Comparison of ENCODE assay signal across 29 cellular contexts in genomic region chr7:155540553-155540952, GRCh38. TPM values are rescaled to one million over a fixed set of nuclear protein-coding genes. Genes with fewer than 3 reads are reported as not detected.
"Had no signal": no experiment of that assay in that cellular context is flagged by ENCODE, and none has a peak within 500 bp of the region (broad histone marks: within the 10 kb centered on the region; RNA-seq: fewer than 3 reads in every experiment).

No MANE protein-coding gene starts in this region.

- H3K27me3 ChIP-seq: testis, thyroid gland, upper lobe of left lung, uterus, vagina had no signal

- H3K27ac ChIP-seq: stomach, suprapubic skin, testis, thoracic aorta, thyroid gland, tibial artery, tibial nerve, transverse colon, upper lobe of left lung, upper lobe of right lung, uterus, vagina had no signal

- H3K4me3 ChIP-seq: stomach, suprapubic skin, testis, thoracic aorta, thyroid gland, tibial artery, tibial nerve, transverse colon, upper lobe of left lung, upper lobe of right lung, uterus, vagina had no signal

- DNase-seq: stimulated activated CD4-positive, alpha-beta T cell treated with anti-CD3 and anti-CD28 coated beads, Interleukin-2, amount 100 ng/mL, for 48 hours; stimulated activated CD4-positive, alpha-beta T cell treated with anti-CD3 and anti-CD28 coated beads, Interleukin-4, amount 100 ng/mL, for 1 hour; stimulated activated CD4-positive, alpha-beta T cell treated with anti-CD3 and anti-CD28 coated beads, Interleukin-4, amount 100 ng/mL, for 24 hours; stimulated activated CD4-positive, alpha-beta T cell treated with anti-CD3 and anti-CD28 coated beads, Interleukin-4, amount 100 ng/mL, for 4 hours; stimulated activated CD8-positive, alpha-beta memory T cell treated with anti-CD3 and anti-CD28 coated beads, Interleukin-4, amount 100 ng/mL, for 48 hours; stimulated activated naive B cell treated with anti-CD40 and anti-IgM and Interleukin-4, amounts not matched to agents 10 μg/mL and 1 μg/mL and 100 μg/mL, for 72 hours; stimulated activated naive CD4-positive, alpha-beta T cell; stimulated activated naive CD4-positive, alpha-beta T cell treated with Interleukin-2 at 50 U/mL for 16 hours; stimulated activated naive CD8-positive, alpha-beta T cell treated with anti-CD3 and anti-CD28 coated beads, Interleukin-15, amount 100 ng/mL, for 72 hours; stimulated activated naive CD8-positive, alpha-beta T cell treated with anti-CD3 and anti-CD28 coated beads, Interleukin-15, Interleukin-2, amounts not matched to agents 100 U/mL and 50 U/mL, for 24 hours; stomach; substantia nigra; testis; thyroid gland; tibial artery; transverse colon; trophoblast cell; upper lobe of left lung; upper lobe of right lung; uterus had no signal

- H3K9me3 ChIP-seq: suprapubic skin, testis, thoracic aorta, thyroid gland, tibial artery, transverse colon, upper lobe of left lung, upper lobe of right lung, uterus, vagina had no signal

- H3K4me1 ChIP-seq: stomach, suprapubic skin, thyroid gland, tibial artery, tibial nerve, transverse colon, upper lobe of left lung, upper lobe of right lung, uterus, vagina had no signal

- ATAC-seq: stimulated activated effector memory CD8-positive, alpha-beta T cell treated with anti-CD3 and anti-CD28 coated beads, Interleukin-12 subunit alpha, Interleukin-12 subunit beta, amount 100 ng/mL, for 72 hours; stimulated activated memory B cell treated with anti-CD40 and anti-IgM and Interleukin-4, amounts not matched to agents 10 μg/mL and 1 μg/mL and 100 μg/mL, for 72 hours; stimulated activated naive B cell treated with anti-CD40 and anti-IgM and Interleukin-4, amounts not matched to agents 10 μg/mL and 1 μg/mL and 100 μg/mL, for 72 hours; stimulated activated naive CD8-positive, alpha-beta T cell treated with anti-CD3 and anti-CD28 coated beads, Interleukin-15, amount 100 ng/mL, for 72 hours; stimulated activated naive CD8-positive, alpha-beta T cell treated with anti-CD3 and anti-CD28 coated beads, Interleukin-15, Interleukin-2, amounts not matched to agents 100 U/mL and 50 U/mL, for 24 hours; upper lobe of right lung had no signal

- H3K36me3 ChIP-seq: stomach, suprapubic skin, thoracic aorta, thyroid gland, tibial artery, tibial nerve, transverse colon, upper lobe of left lung, upper lobe of right lung, uterus, vagina had no signal

RNA-seq across cellular contexts. Expression of gene CNPY1, which starts 5.8 kb away (rescaled TPM):
- total RNA-seq: subcutaneous adipose tissue, suprapubic skin, thoracic aorta, thyroid gland, transverse colon, upper lobe of left lung, upper lobe of right lung, ureter, uterus, vagina had no signal
- polyA plus RNA-seq: stomach, urinary bladder had no signal
